Comparison of ENCODE assay signal across 8 cellular contexts in genomic region chr19:4061178-4061682, GRCh38.
DNase-seq lines count a peak whose midpoint lies in the region; ATAC-seq and TF ChIP-seq lines count a peak whose summit lies in the region.

No MANE protein-coding gene starts in this region.

- peaks cover 65% of the 10 kb centered on the region for H3K4me1 ChIP-seq in mucosa of stomach (ENCODE audit: control insufficient read depth, insufficient read depth, low read length)

- ATAC-seq in HG03280 (IDR thresholded peaks at IDR 0.05; ENCODE audit: unreplicated experiment) (no peak), GM21390 (IDR thresholded peaks at IDR 0.05; ENCODE audit: unreplicated experiment) (no peak)

- no peaks in the 10 kb centered on the region for H3K9me3 ChIP-seq in mucosa of stomach (ENCODE audit: control insufficient read depth, low read length)

- H3K36me3 ChIP-seq in mucosa of stomach (ENCODE audit: control insufficient read depth, insufficient read depth, low read length) = no peaks in the 10 kb centered on the region

- H3K4me3 ChIP-seq in AG09309 (ENCODE audit: control insufficient read depth, low read depth, low read length) (peak overlapping the region; percentile 3; the same call in 1 of the 2 replicates), mucosa of stomach (ENCODE audit: low read length) (peak overlapping the region; percentile 27)

- DNase-seq in AG09309 (ENCODE audit: low read depth) = no peak
- DNase-seq in LoVo (ENCODE audit: low spot score) = peak; percentile 48
- DNase-seq in central memory CD4-positive, alpha-beta T cell = peak; percentile 23
- DNase-seq in effector CD4-positive, alpha-beta T cell = no peak
- DNase-seq in SKM-1 (lab: John Stamatoyannopoulos, UW; ENCODE audit: unreplicated experiment) = no peak

- no peak for TF ChIP-seq CTCF in AG09309 (IDR thresholded peaks at IDR 0.05; ENCODE audit: control insufficient read depth, insufficient read depth, low read depth, low read length, missing control alignments)

- H3K27me3 ChIP-seq in mucosa of stomach (ENCODE audit: control insufficient read depth, insufficient read depth, low read length) = no peaks in the 10 kb centered on the region

- peak overlapping the region; percentile 90 for H3K9ac ChIP-seq in mucosa of stomach (ENCODE audit: low read length)

Comparison
In these comparisons a context has a peak if more than half of its experiments do, and no peak if none do; other contexts are left out.
1. DNase-seq: peak in LoVo (single experiment) and central memory CD4-positive, alpha-beta T cell (single experiment); none in AG09309 (single experiment), effector CD4-positive, alpha-beta T cell (single experiment) and SKM-1 (single experiment).